Comparison of ENCODE assay signal across 1 cellular context in genomic region chr19:18588611-18589379, GRCh38.
TF ChIP-seq lines count a peak whose summit lies in the region.

Gene REX1BD, plus strand, starts transcription at chr19:18588798. Its CDS starts 4 bp downstream, at chr19:18588802.

TF ChIP-seq in K562, 482 proteins besides CTCF, POLR2A, EP300 and RAD21 (continued from another document and continues in another):
- TF ChIP-seq ETV1 (tag; conservative IDR thresholded peaks at IDR 0.05; ENCODE audit: low read depth) (peak; percentile 82), E2F1 (CRISPR knock-in tag; IDR thresholded peaks at IDR 0.05) (peak; percentile 46; the same call in 1 of the 2 replicates), CEBPZ (IDR thresholded peaks at IDR 0.05; ENCODE audit: borderline replicate concordance, low read depth, low read length) (no peak), XRCC5 (IDR thresholded peaks at IDR 0.05; ENCODE audit: low read depth, low read length) (peak; percentile 94), E2F3 (CRISPR knock-in tag; IDR thresholded peaks at IDR 0.05) (0 out of 2 replicates have a peak, but pooled peaks have one; percentile 50), AFF4 (CRISPR knock-in tag; IDR thresholded peaks at IDR 0.05) (peak; percentile 95), TBP (optimal IDR thresholded peaks at IDR 0.05; ENCODE audit: low read depth, low read length) (peak; percentile 70), SMARCA5 (IDR thresholded peaks at IDR 0.05) (peak; percentile 99), SP1 (CRISPR knock-in tag; IDR thresholded peaks at IDR 0.05) (peak; percentile 83), POLR2B (IDR thresholded peaks at IDR 0.05; ENCODE audit: low read depth, partially characterized antibody) (peak; percentile 61), VEZF1 (CRISPR knock-in tag; IDR thresholded peaks at IDR 0.05) (peak; percentile 89), CTBP1 (IDR thresholded peaks at IDR 0.05; ENCODE audit: borderline replicate concordance) (peak; percentile 89), THAP12 (CRISPR knock-in tag; IDR thresholded peaks at IDR 0.05) (peak; percentile 99), NFIC (IDR thresholded peaks at IDR 0.05) (peak; percentile 41; the same call in 1 of the 2 replicates), GABPB2 (CRISPR knock-in tag; conservative IDR thresholded peaks at IDR 0.05) (no peak), RBM39 (optimal IDR thresholded peaks at IDR 0.05; ENCODE audit: low read depth, low read length) (no peak), HNRNPUL1 (IDR thresholded peaks at IDR 0.05; ENCODE audit: low read length) (no peak), NR0B1 (IDR thresholded peaks at IDR 0.05; ENCODE audit: partially characterized antibody) (no peak), BCLAF1 (IDR thresholded peaks at IDR 0.05; ENCODE audit: borderline replicate concordance in 1 of 2, control insufficient read depth in 1 of 2, low read depth in 2 of 2, low read length in 1 of 2) (peak in 1 of 2 experiments; percentile 84; a peak in 1 of 4 replicates), ARID4B (CRISPR knock-in tag; IDR thresholded peaks at IDR 0.05) (peak; percentile 86; the same call in 1 of the 2 replicates), HMGN3 (IDR thresholded peaks at IDR 0.05; ENCODE audit: borderline replicate concordance, extremely low read depth, insufficient read length, low read depth, low read length) (peak; percentile 70), ZSCAN32 (CRISPR knock-in tag; IDR thresholded peaks at IDR 0.05) (peak; percentile 48; the same call in 1 of the 2 replicates), GMEB1 (CRISPR knock-in tag; IDR thresholded peaks at IDR 0.05) (peak; percentile 61; the same call in 1 of the 2 replicates), HEY1 (CRISPR knock-in tag; IDR thresholded peaks at IDR 0.05; ENCODE audit: borderline replicate concordance) (no peak), MLLT1 (IDR thresholded peaks at IDR 0.05) (peak; percentile 56 to 61; a peak in 2 of 4 replicates)
